19 cellular contexts compared by ENCODE assay signal in the genomic region with DNA sequence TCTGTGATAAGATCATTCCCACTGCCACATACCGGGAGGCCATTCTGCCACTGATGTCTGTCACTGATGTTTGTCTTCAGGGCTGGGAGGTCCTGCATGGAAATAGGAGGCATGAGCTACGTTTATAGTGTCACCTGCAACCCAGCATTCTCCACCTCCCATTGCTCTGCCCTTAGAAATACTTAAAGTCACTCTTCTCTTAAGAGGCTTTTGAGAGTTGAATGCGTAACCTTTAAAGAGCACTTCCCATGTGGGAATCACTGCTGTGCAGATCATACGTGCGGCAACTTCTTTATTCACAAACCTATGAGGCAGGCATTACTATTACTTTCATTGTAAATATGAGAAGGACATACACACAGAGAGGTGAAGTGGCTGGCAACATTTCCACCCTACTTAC. TPM values are rescaled to one million over a fixed set of nuclear protein-coding genes. Genes with fewer than 3 reads are reported as not detected.
"Had no signal": no experiment of that assay in that cellular context is flagged by ENCODE, and none has a peak within 500 bp of the region (broad histone marks: within the 10 kb centered on the region; RNA-seq: fewer than 3 reads in every experiment).

Gene VN1R4, minus strand, starts transcription at position 101 of the 400 bp plus-strand sequence. Its CDS starts 58 bp downstream, at position 43.

RNA-seq across cellular contexts. Expression of gene VN1R4, which starts in this region (rescaled TPM):
- total RNA-seq: activated B cell treated with CpG ODN at 0.5 μM for 24 hours; activated CD4-positive, alpha-beta memory T cell treated with anti-CD3 and anti-CD28 coated beads for 36 hours; activated CD4-positive, alpha-beta T cell treated with anti-CD3 and anti-CD28 coated beads, Interleukin-2, amount 10 ng/mL, durations not matched to agents 24 days and 14 days; activated CD8-positive, alpha-beta memory T cell treated with anti-CD3 and anti-CD28 coated beads for 36 hours; activated CD8-positive, alpha-beta T cell treated with anti-CD3 and anti-CD28 coated beads for 36 hours; activated naive CD4-positive, alpha-beta T cell treated with anti-CD3 and anti-CD28 coated beads for 36 hours; activated naive CD4-positive, alpha-beta T cell treated with anti-CD3 and anti-CD28 coated beads, Interleukin-2, amount 50 U/mL, for 72 hours; activated naive CD8-positive, alpha-beta T cell treated with anti-CD3 and anti-CD28 coated beads for 36 hours; activated T-cell treated with anti-CD3 and anti-CD28 coated beads, Interleukin-2, amount 50 U/mL, for 4 hours; activated T-cell treated with anti-CD3 and anti-CD28 coated beads, Interleukin-2, amount 50 U/mL, for 72 hours; activated T-helper 1 cell treated with anti-CD3 and anti-CD28 coated beads, Interleukin-12 subunit alpha, Interleukin-12 subunit beta, Interleukin-2, Interleukin-4 antibody, amounts not matched to agents 30 ng/mL and 10 ng/mL and 1 ng/mL, durations not matched to agents 14 hours and 24 hours and 36 hours; activated T-helper 17 cell treated with anti-CD3 and anti-CD28 coated beads, Interleukin-2, amount 50 U/mL, for 72 hours; adrenal gland; aorta; astrocyte; body of pancreas; breast epithelium; cardiac septum; cerebellum had no signal
- polyA plus RNA-seq: adrenal gland, aorta had no signal
